In genomic region chr10:34658934-34659333, GRCh38 we compare ENCODE assay signal across 17 cellular contexts.
DNase-seq lines count a peak whose midpoint lies in the region; ATAC-seq, FAIRE-seq and TF ChIP-seq lines count a peak whose summit lies in the region.
"Had no signal": no experiment of that assay in that cellular context is flagged by ENCODE, and none has a peak within 500 bp of the region (broad histone marks: within the 10 kb centered on the region; RNA-seq: fewer than 3 reads in every experiment).

No MANE protein-coding gene starts in this region.

- peaks cover 12 to 24% (median 17%) of the 10 kb centered on the region in 10 experiments for H3K4me1 ChIP-seq in BLaER1 treated with 17β-estradiol and CSF1 and Interleukin-3, amounts not matched to agents 10 nM and 100 nM
- H3K4me1 ChIP-seq in PC-3 (ENCODE audit: insufficient read depth, low read length) (no peaks in the 10 kb centered on the region; the same call in 1 of the 2 replicates), small intestine (ENCODE audit: control insufficient read depth in 2 of 2, insufficient read depth in 1 of 2, low read depth in 1 of 2, low read length in 1 of 2) (peaks cover 4 to 10% of the 10 kb centered on the region in 2 donors)

- H3K27ac ChIP-seq in BLaER1 treated with 17β-estradiol and CSF1 and Interleukin-3, amounts not matched to agents 10 nM and 100 nM = no peak overlapping the region
- no peak overlapping the region for H3K27ac ChIP-seq in PC-3 (ENCODE audit: low read length)
- H3K27ac ChIP-seq in small intestine (ENCODE audit: low read depth in 1 of 2, low read length in 1 of 2) = no peak overlapping the region

- no peak overlapping the region for H3K4me3 ChIP-seq in BLaER1 treated with 17β-estradiol and CSF1 and Interleukin-3, amounts not matched to agents 10 nM and 100 nM
- H3K4me3 ChIP-seq in PC-3 (ENCODE audit: low read length) (no peak overlapping the region), small intestine (ENCODE audit: low read depth in 1 of 2, low read length in 2 of 2) (no peak overlapping the region)

- no peak overlapping the region for H3K9ac ChIP-seq in BLaER1 treated with 17β-estradiol and CSF1 and Interleukin-3, amounts not matched to agents 10 nM and 100 nM
- no peak overlapping the region for H3K9ac ChIP-seq in PC-3 (ENCODE audit: low read length)

- H3K27me3 ChIP-seq in BLaER1 treated with 17β-estradiol and CSF1 and Interleukin-3, amounts not matched to agents 10 nM and 100 nM = no peaks in the 10 kb centered on the region
- H3K27me3 ChIP-seq in PC-3 (ENCODE audit: low read length) (no peaks in the 10 kb centered on the region), small intestine (ENCODE audit: control insufficient read depth in 2 of 2, insufficient read depth in 2 of 2, low read length in 2 of 2) (no peaks in the 10 kb centered on the region)

- H3F3A ChIP-seq in PC-3 (ENCODE audit: low read length, unreplicated experiment) = no peaks in the 10 kb centered on the region

- no peaks in the 10 kb centered on the region for H3K36me3 ChIP-seq in BLaER1 treated with 17β-estradiol and CSF1 and Interleukin-3, amounts not matched to agents 10 nM and 100 nM
- no peaks in the 10 kb centered on the region; the same call in 1 of the 2 replicates for H3K36me3 ChIP-seq in PC-3 (ENCODE audit: low read depth, low read length)
- no peaks in the 10 kb centered on the region for H3K36me3 ChIP-seq in small intestine (ENCODE audit: control insufficient read depth in 2 of 2, insufficient read depth in 2 of 2, low read length in 2 of 2)

- POLR2A ChIA-PET in PC-3 (lab: Charles Lee; ENCODE audit: unreplicated experiment) = no interaction called here

- no TSS peak for BruUV-seq in PC-3 (replicated peaks; lab: Mats Ljungman, UMichigan)

- H3K9me3 ChIP-seq in BLaER1 treated with 17β-estradiol and CSF1 and Interleukin-3, amounts not matched to agents 10 nM and 100 nM (replicated peaks in 1 of 11) = no peaks in the 10 kb centered on the region
- no peaks in the 10 kb centered on the region for H3K9me3 ChIP-seq in PC-3 (ENCODE audit: low read length)
- no peaks in the 10 kb centered on the region for H3K9me3 ChIP-seq in small intestine (ENCODE audit: control insufficient read depth, low read depth)

- ATAC-seq in PC-3 (peak; percentile 57), esophagus mucosa (peak; percentile 78), HG03135 (IDR thresholded peaks at IDR 0.05; ENCODE audit: unreplicated experiment) (no peak)
- ATAC-seq: CD8-positive, alpha-beta T cell had no signal

- CTCF ChIA-PET in PC-3 (lab: Charles Lee) = interaction anchor here (0.6 kb wide), 1 partner anchor 327 kb away, joined by 5 read pairs; no protein-coding TSS in a partner anchor

- no peak for DNase-seq in PC-3
- peak; percentile 67 for DNase-seq in small intestine
- no peak for DNase-seq in OCI-M1 (lab: John Stamatoyannopoulos, UW)
- DNase-seq in T-helper 2 cell = no peak
- DNase-seq: CD8-positive, alpha-beta T cell; COR-L47; DMS153; DMS79 treated with DMSO at 0.1 percent for 48 hours; EL; H7 had no signal

- no peaks in the 10 kb centered on the region for H3K9me2 ChIP-seq in PC-3 (replicated peaks; ENCODE audit: low read length)

- 65 to 85% (median 79%) methylated on average over 1 of the region's 1 CpG for WGBS in small intestine, 3 donors

- TF ChIP-seq CTCF in PC-3 (conservative IDR thresholded peaks at IDR 0.05; ENCODE audit: low read depth, low read length) = no peak

- H2AFZ ChIP-seq in PC-3 (ENCODE audit: low read length) = no peak overlapping the region

- peaks cover 0 to 27% (median 3%) of the 10 kb centered on the region in 11 experiments; a peak in 7 of 22 replicates for H4K20me1 ChIP-seq in BLaER1 treated with 17β-estradiol and CSF1 and Interleukin-3, amounts not matched to agents 10 nM and 100 nM
- H4K20me1 ChIP-seq in PC-3 (ENCODE audit: low read length) = peaks cover 12% of the 10 kb centered on the region; the same call in 1 of the 2 replicates

- no peak for FAIRE-seq in small intestine (lab: Jason Lieb, UNC)
- FAIRE-seq: A204.1, D721Med, G401.6, GM12892 had no signal

- peaks cover 47% of the 10 kb centered on the region for H3K79me2 ChIP-seq in PC-3 (ENCODE audit: low read length)

- intact Hi-C loops in PC-3 (cut with micrococcal nuclease) = no loop called here

- H3K4me2 ChIP-seq in BLaER1 treated with 17β-estradiol and CSF1 and Interleukin-3, amounts not matched to agents 10 nM and 100 nM = peak overlapping the region in 10 of 11 experiments; percentile 35 to 69 (median 54); a peak in 21 of 22 replicates
- no peak overlapping the region for H3K4me2 ChIP-seq in PC-3 (ENCODE audit: low read length)
